27 cellular contexts compared by ENCODE assay signal in genomic region chr20:60543598-60543997, GRCh38.
"Had no signal": no experiment of that assay in that cellular context is flagged by ENCODE, and none has a peak within 500 bp of the region (broad histone marks: within the 10 kb centered on the region; RNA-seq: fewer than 3 reads in every experiment).

No MANE protein-coding gene starts in this region.

- H3K4me3 ChIP-seq: stomach, suprapubic skin, testis, thoracic aorta, thyroid gland, tibial artery, tibial nerve, transverse colon, upper lobe of left lung, upper lobe of right lung, uterus, vagina had no signal

- H3K27ac ChIP-seq: stomach, suprapubic skin, testis, thoracic aorta, thyroid gland, tibial artery, tibial nerve, transverse colon, upper lobe of left lung, upper lobe of right lung, uterus, vagina had no signal

- FAIRE-seq: urothelium cell line had no signal

- DNase-seq: stimulated activated CD4-positive, alpha-beta T cell treated with anti-CD3 and anti-CD28 coated beads, Interleukin-2, amount 100 ng/mL, for 48 hours; stimulated activated CD4-positive, alpha-beta T cell treated with anti-CD3 and anti-CD28 coated beads, Interleukin-4, amount 100 ng/mL, for 1 hour; stimulated activated CD4-positive, alpha-beta T cell treated with anti-CD3 and anti-CD28 coated beads, Interleukin-4, amount 100 ng/mL, for 24 hours; stimulated activated CD4-positive, alpha-beta T cell treated with anti-CD3 and anti-CD28 coated beads, Interleukin-4, amount 100 ng/mL, for 4 hours; stimulated activated CD8-positive, alpha-beta memory T cell treated with anti-CD3 and anti-CD28 coated beads, Interleukin-4, amount 100 ng/mL, for 48 hours; stimulated activated naive B cell treated with anti-CD40 and anti-IgM and Interleukin-4, amounts not matched to agents 10 μg/mL and 1 μg/mL and 100 μg/mL, for 72 hours; stimulated activated naive CD4-positive, alpha-beta T cell; stimulated activated naive CD4-positive, alpha-beta T cell treated with Interleukin-2 at 50 U/mL for 16 hours; stimulated activated naive CD8-positive, alpha-beta T cell treated with anti-CD3 and anti-CD28 coated beads, Interleukin-15, amount 100 ng/mL, for 72 hours; stimulated activated naive CD8-positive, alpha-beta T cell treated with anti-CD3 and anti-CD28 coated beads, Interleukin-15, Interleukin-2, amounts not matched to agents 100 U/mL and 50 U/mL, for 24 hours; stomach; substantia nigra; testis; thyroid gland; tibial artery; transverse colon; trophoblast cell; upper lobe of left lung; upper lobe of right lung; uterus had no signal

- H3K36me3 ChIP-seq: stomach, suprapubic skin, thoracic aorta, thyroid gland, tibial artery, tibial nerve, transverse colon, upper lobe of left lung, upper lobe of right lung, uterus, vagina had no signal

- H3K9me3 ChIP-seq: suprapubic skin, testis, thoracic aorta, thyroid gland, tibial artery, upper lobe of right lung, uterus, vagina had no signal

- H3K4me1 ChIP-seq: stomach, suprapubic skin, testis, thyroid gland, tibial artery, tibial nerve, transverse colon, upper lobe of left lung, upper lobe of right lung, uterus, vagina had no signal

- H3K27me3 ChIP-seq: stomach, suprapubic skin, testis, thyroid gland, tibial artery, tibial nerve, transverse colon, upper lobe of left lung, upper lobe of right lung, uterus, vagina had no signal

- ATAC-seq: stimulated activated effector memory CD8-positive, alpha-beta T cell treated with anti-CD3 and anti-CD28 coated beads, Interleukin-12 subunit alpha, Interleukin-12 subunit beta, amount 100 ng/mL, for 72 hours; stimulated activated memory B cell treated with anti-CD40 and anti-IgM and Interleukin-4, amounts not matched to agents 10 μg/mL and 1 μg/mL and 100 μg/mL, for 72 hours; stimulated activated naive B cell treated with anti-CD40 and anti-IgM and Interleukin-4, amounts not matched to agents 10 μg/mL and 1 μg/mL and 100 μg/mL, for 72 hours; stimulated activated naive CD8-positive, alpha-beta T cell treated with anti-CD3 and anti-CD28 coated beads, Interleukin-15, amount 100 ng/mL, for 72 hours; stimulated activated naive CD8-positive, alpha-beta T cell treated with anti-CD3 and anti-CD28 coated beads, Interleukin-15, Interleukin-2, amounts not matched to agents 100 U/mL and 50 U/mL, for 24 hours; upper lobe of right lung had no signal
